ENCODE assay signal across 8 cellular contexts in the genomic region with DNA sequence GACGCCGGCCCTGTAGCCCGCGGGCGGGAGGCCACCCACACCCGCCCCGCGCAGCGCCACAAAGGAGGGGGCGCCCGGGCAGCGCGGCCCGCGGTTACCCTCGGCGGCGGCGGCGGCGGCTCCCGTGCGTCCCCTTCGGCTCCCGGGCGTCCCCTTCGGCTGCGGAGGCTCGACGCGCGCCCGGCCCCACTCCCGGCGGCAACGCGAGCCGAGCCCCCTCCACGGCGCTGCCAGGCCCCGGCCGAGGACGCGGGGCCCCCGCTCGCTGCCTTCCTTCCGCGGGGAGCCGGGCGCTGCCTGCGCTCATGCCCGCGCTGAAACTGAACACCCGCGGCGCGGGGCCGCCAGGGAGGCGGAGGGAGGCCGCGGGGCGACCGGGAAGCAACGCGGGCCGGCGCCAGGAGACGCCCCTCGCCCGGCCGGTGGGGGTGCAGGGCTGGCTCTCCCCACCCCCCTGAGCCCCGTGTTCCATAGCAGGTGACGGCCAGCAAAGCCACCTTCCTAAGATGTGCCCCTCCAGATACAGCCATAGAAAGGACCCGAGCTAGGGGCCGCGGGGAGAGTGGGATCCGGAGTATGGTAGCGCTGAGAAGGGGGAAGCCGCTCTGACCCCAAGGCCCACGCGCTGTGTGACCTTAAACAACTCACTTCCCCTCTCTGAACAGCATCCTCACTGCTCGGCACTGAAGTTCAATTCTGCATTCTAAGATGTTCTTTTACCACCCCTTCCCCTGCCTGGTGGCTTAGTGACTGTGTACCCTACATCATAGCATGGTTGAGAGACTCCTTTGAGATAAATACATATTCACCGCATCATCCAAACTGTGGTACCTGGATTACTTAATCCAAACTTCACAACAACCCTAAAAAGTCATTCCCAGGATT. TPM values are rescaled to one million over a fixed set of nuclear protein-coding genes. Genes with fewer than 3 reads are reported as not detected.
DNase-seq lines count a peak whose midpoint lies in the region; ATAC-seq and TF ChIP-seq lines count a peak whose summit lies in the region.

No MANE protein-coding gene starts in this region.

- DNase-seq in A673 (ENCODE audit: low spot score), result peak; percentile 31
- peak in 1 of 2 experiments; percentile 61 for DNase-seq in mesothelial cell of epicardium (ENCODE audit: low spot score in 2 of 2, unreplicated experiment in 2 of 2)
- DNase-seq in upper lobe of left lung, result peak in 1 of 2 donors; percentile 36
- no peak for DNase-seq in NCI-H2196 treated with DMSO at 0.1 percent for 48 hours (lab: John Stamatoyannopoulos, UW; ENCODE audit: unreplicated experiment)

- H3K9me3 ChIP-seq in A673 (ENCODE audit: low read depth, low read length, poor library complexity, severe bottlenecking) (no peaks in the 10 kb centered on the region), upper lobe of left lung (no peaks in the 10 kb centered on the region)

- peak overlapping the region; percentile 50 for H3K27ac ChIP-seq in A673 (ENCODE audit: low read depth, low read length, poor library complexity, severe bottlenecking)
- H3K27ac ChIP-seq in upper lobe of left lung, result peak overlapping the region; percentile 86 to 94 (median 92)

- no TSS peak for BruUV-seq in A673 (replicated peaks; lab: Mats Ljungman, UMichigan)

- ATAC-seq in GM18868 (IDR thresholded peaks at IDR 0.05; ENCODE audit: unreplicated experiment), result peak; percentile 2
- peak; percentile 5 for ATAC-seq in HG03135 (IDR thresholded peaks at IDR 0.05; ENCODE audit: unreplicated experiment)
- ATAC-seq in upper lobe of left lung (ENCODE audit: low FRiP score in 2 of 2), result peak in 1 of 2 donors; percentile 27

- TF ChIP-seq CTCF in A673 (conservative IDR thresholded peaks at IDR 0.05; ENCODE audit: low read depth, low read length) (no peak), mesothelial cell of epicardium (IDR thresholded peaks at IDR 0.05; ENCODE audit: unreplicated experiment) (no peak), upper lobe of left lung (IDR thresholded peaks at IDR 0.05) (peak in 1 of 6 experiments; percentile 8)

- peaks cover 4% of the 10 kb centered on the region for H3K27me3 Mint-ChIP-seq in T-helper 1 cell treated with Interleukin-12 subunit alpha and Interleukin-12 subunit beta and Interleukin-4 antibody, amounts not matched to agents 30 μg/mL and 1 μg/mL, for 36 hours (ENCODE audit: low read depth)
- H3K27me3 Mint-ChIP-seq in dendritic cell treated with granulocyte-macrophage colony-stimulating factor and Interleukin-4, amounts not matched to agents 40 ng/mL and 50 ng/mL, for 4 days, result no peaks in the 10 kb centered on the region
- H3K27me3 Mint-ChIP-seq in mesothelial cell of epicardium (ENCODE audit: low read depth), result no peaks in the 10 kb centered on the region

- no peaks in the 10 kb centered on the region for H3K9me3 Mint-ChIP-seq in T-helper 1 cell treated with Interleukin-12 subunit alpha and Interleukin-12 subunit beta and Interleukin-4 antibody, amounts not matched to agents 30 μg/mL and 1 μg/mL, for 36 hours
- H3K9me3 Mint-ChIP-seq in dendritic cell treated with granulocyte-macrophage colony-stimulating factor and Interleukin-4, amounts not matched to agents 40 ng/mL and 50 ng/mL, for 4 days, result no peaks in the 10 kb centered on the region
- H3K9me3 Mint-ChIP-seq in mesothelial cell of epicardium, result no peaks in the 10 kb centered on the region

- 8 to 13% methylated on average over 11 to 15 of the region's 83 CpGs for WGBS in upper lobe of left lung, 2 donors

- CTCF ChIA-PET in A673 (lab: Charles Lee), result no interaction called here

- H3K36me3 Mint-ChIP-seq in T-helper 1 cell treated with Interleukin-12 subunit alpha and Interleukin-12 subunit beta and Interleukin-4 antibody, amounts not matched to agents 30 μg/mL and 1 μg/mL, for 36 hours (ENCODE audit: low read depth), result peaks cover 20% of the 10 kb centered on the region
- H3K36me3 Mint-ChIP-seq in dendritic cell treated with granulocyte-macrophage colony-stimulating factor and Interleukin-4, amounts not matched to agents 40 ng/mL and 50 ng/mL, for 4 days (ENCODE audit: low read depth), result peaks cover 49% of the 10 kb centered on the region
- peaks cover 3% of the 10 kb centered on the region for H3K36me3 Mint-ChIP-seq in mesothelial cell of epicardium

- H3K4me1 Mint-ChIP-seq in T-helper 1 cell treated with Interleukin-12 subunit alpha and Interleukin-12 subunit beta and Interleukin-4 antibody, amounts not matched to agents 30 μg/mL and 1 μg/mL, for 36 hours (ENCODE audit: low read depth), result peaks cover 36% of the 10 kb centered on the region
- H3K4me1 Mint-ChIP-seq in dendritic cell treated with granulocyte-macrophage colony-stimulating factor and Interleukin-4, amounts not matched to agents 40 ng/mL and 50 ng/mL, for 4 days (ENCODE audit: low read depth), result peaks cover 82% of the 10 kb centered on the region
- peaks cover 40% of the 10 kb centered on the region for H3K4me1 Mint-ChIP-seq in mesothelial cell of epicardium

- H3K4me1 ChIP-seq in A673 (ENCODE audit: insufficient read depth, low read length, poor library complexity, severe bottlenecking) (peaks cover 13% of the 10 kb centered on the region), upper lobe of left lung (peaks cover 43 to 55% (median 46%) of the 10 kb centered on the region in 4 donors)

- POLR2A ChIA-PET in A673 (lab: Charles Lee; ENCODE audit: low non-redundant PET), result no interaction called here

- no peak for TF ChIP-seq POLR2A in upper lobe of left lung (IDR thresholded peaks at IDR 0.05)

- intact Hi-C loops in A673 (cut with micrococcal nuclease; ENCODE audit: unreplicated experiment), result no loop called here
- intact Hi-C loops in dendritic cell treated with granulocyte-macrophage colony-stimulating factor and Interleukin-4, amounts not matched to agents 40 ng/mL and 50 ng/mL, for 4 days (cut with micrococcal nuclease), result loop anchor here (1.0 to 5.0 kb wide), 2 partner anchors 9 to 36 kb away; no protein-coding TSS in a partner anchor

- TF ChIP-seq EP300 in upper lobe of left lung (IDR thresholded peaks at IDR 0.05), result no peak

- H3K27ac Mint-ChIP-seq in T-helper 1 cell treated with Interleukin-12 subunit alpha and Interleukin-12 subunit beta and Interleukin-4 antibody, amounts not matched to agents 30 μg/mL and 1 μg/mL, for 36 hours, result peak overlapping the region; percentile 10
- H3K27ac Mint-ChIP-seq in dendritic cell treated with granulocyte-macrophage colony-stimulating factor and Interleukin-4, amounts not matched to agents 40 ng/mL and 50 ng/mL, for 4 days, result peak overlapping the region; percentile 92
- H3K27ac Mint-ChIP-seq in mesothelial cell of epicardium, result peak overlapping the region; percentile 65

- H3K4me3 ChIP-seq in A673 (ENCODE audit: low read depth, low read length, poor library complexity, severe bottlenecking) (peak overlapping the region; percentile 57), upper lobe of left lung (peak overlapping the region; percentile 57 to 76 (median 68))

- peak overlapping the region; percentile 74 for H3K4me3 Mint-ChIP-seq in T-helper 1 cell treated with Interleukin-12 subunit alpha and Interleukin-12 subunit beta and Interleukin-4 antibody, amounts not matched to agents 30 μg/mL and 1 μg/mL, for 36 hours
- H3K4me3 Mint-ChIP-seq in dendritic cell treated with granulocyte-macrophage colony-stimulating factor and Interleukin-4, amounts not matched to agents 40 ng/mL and 50 ng/mL, for 4 days, result peak overlapping the region; percentile 78
- H3K4me3 Mint-ChIP-seq in mesothelial cell of epicardium, result peak overlapping the region; percentile 70

- H3K27me3 ChIP-seq in A673 (replicated peaks; ENCODE audit: insufficient read depth, low read depth, low read length, poor library complexity) (no peaks in the 10 kb centered on the region), upper lobe of left lung (no peaks in the 10 kb centered on the region)

- H3K36me3 ChIP-seq in A673 (ENCODE audit: insufficient read depth, low read length, poor library complexity, severe bottlenecking) (peaks cover 6% of the 10 kb centered on the region), upper lobe of left lung (no peaks in the 10 kb centered on the region)

RNA-seq across cellular contexts. Expression of a gene that starts 42.8 kb away (rescaled TPM):
- total RNA-seq in A673 (2021) (49.3 and 52.5 TPM in 2 replicates), mesothelial cell of epicardium (55.4 to 61.1 TPM (median 57.5 TPM) in 3 replicates), upper lobe of left lung (10 to 100 TPM; 29.5 to 81.7 (median 34.2) TPM)

Comparison
In these comparisons a context has a peak if more than half of its experiments do, and no peak if none do; other contexts are left out.
1. H3K27ac Mint-ChIP-seq: peak in every context shown above with its lines; median percentile 92 in dendritic cell treated with granulocyte-macrophage colony-stimulating factor and Interleukin-4, amounts not matched to agents 40 ng/mL and 50 ng/mL, for 4 days; 65 in mesothelial cell of epicardium; 10 in T-helper 1 cell treated with Interleukin-12 subunit alpha and Interleukin-12 subunit beta and Interleukin-4 antibody, amounts not matched to agents 30 μg/mL and 1 μg/mL, for 36 hours.